ENCODE assay signal across 1 cellular context in genomic region chr7:107579881-107580715, GRCh38.
A peak's percentile ranks its signal among the peaks of the same experiment; 100 is the strongest.
TF ChIP-seq lines count a peak whose summit lies in the region.

Gene BCAP29, plus strand, starts transcription at chr7:107580246. Its CDS starts 527 bp downstream, at chr7:107580773.

TF ChIP-seq in HCT116, 20 proteins besides CTCF, POLR2A, EP300 and RAD21 (continued from another document):
- TF ChIP-seq YY1 (IDR thresholded peaks at IDR 0.05; ENCODE audit: extremely low read depth, insufficient replicate concordance, low read depth, low read length): peak; percentile 35
- TF ChIP-seq SRF (IDR thresholded peaks at IDR 0.05; ENCODE audit: low read depth): peak; percentile 26; the same call in 1 of the 2 replicates
